ENCODE assay signal across 10 cellular contexts in the genomic region with DNA sequence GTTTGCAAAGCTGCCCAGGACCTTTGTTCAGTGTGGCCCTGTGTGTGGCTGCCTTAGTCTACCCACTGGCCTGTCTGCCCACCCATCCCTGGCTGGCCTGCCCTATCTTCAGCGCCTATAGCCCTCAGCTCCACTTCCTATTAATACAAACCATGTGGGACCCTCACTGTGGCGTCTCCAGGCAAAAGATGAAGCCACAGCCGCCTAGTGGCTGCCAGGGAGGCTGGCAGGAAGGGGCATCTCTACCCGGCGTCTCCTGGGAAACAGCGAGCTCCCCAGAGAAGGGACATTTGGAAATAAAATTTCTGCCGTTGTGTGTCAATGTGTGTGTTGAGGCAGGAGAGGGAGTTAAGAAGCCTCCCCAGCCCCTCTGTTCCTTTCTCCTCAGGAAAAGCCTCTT. TPM values are rescaled to one million over a fixed set of nuclear protein-coding genes. Genes with fewer than 3 reads are reported as not detected.
DNase-seq lines count a peak whose midpoint lies in the region; ATAC-seq, FAIRE-seq and TF ChIP-seq lines count a peak whose summit lies in the region.
"Had no signal": no experiment of that assay in that cellular context is flagged by ENCODE, and none has a peak within 500 bp of the region (broad histone marks: within the 10 kb centered on the region; RNA-seq: fewer than 3 reads in every experiment).

No MANE protein-coding gene starts in this region.

- H3K27ac Mint-ChIP-seq in endothelial cell (ENCODE audit: unreplicated experiment), result peak overlapping the region; percentile 52
- H3K27ac Mint-ChIP-seq in natural killer cell, result no peak overlapping the region

- FAIRE-seq in urothelium cell line (lab: Jason Lieb, UNC), result no peak
- FAIRE-seq: GM18507 had no signal

- H3K27me3 Mint-ChIP-seq in endothelial cell (ENCODE audit: unreplicated experiment) (peaks cover 7% of the 10 kb centered on the region), natural killer cell (ENCODE audit: low read depth in 2 of 2) (no peaks in the 10 kb centered on the region)

- intact Hi-C loops in left ventricle myocardium inferior (cut with micrococcal nuclease) (no loop called here), cardiac septum (cut with DNase I) (no loop called here), natural killer cell (cut with micrococcal nuclease) (no loop called here)

- no peak overlapping the region for H3K4me3 ChIP-seq in left ventricle myocardium inferior

- TF ChIP-seq CTCF in left ventricle myocardium inferior (IDR thresholded peaks at IDR 0.05; ENCODE audit: borderline replicate concordance) (peak; percentile 49), endothelial cell (IDR thresholded peaks at IDR 0.05; ENCODE audit: unreplicated experiment) (peak; percentile 63), natural killer cell (IDR thresholded peaks at IDR 0.05) (no peak)

- ATAC-seq in GM18870 (IDR thresholded peaks at IDR 0.05; ENCODE audit: unreplicated experiment), result no peak
- no peak for ATAC-seq in natural killer cell

- H3K4me3 Mint-ChIP-seq in endothelial cell (ENCODE audit: unreplicated experiment) (no peak overlapping the region), natural killer cell (no peak overlapping the region)

- H3K36me3 Mint-ChIP-seq in endothelial cell (ENCODE audit: low read depth, unreplicated experiment) (peaks cover 7% of the 10 kb centered on the region), natural killer cell (peaks cover 7% of the 10 kb centered on the region)

- peaks cover 32% of the 10 kb centered on the region for H3K4me1 Mint-ChIP-seq in endothelial cell (ENCODE audit: unreplicated experiment)
- peaks cover 4 to 5% of the 10 kb centered on the region in 2 donors for H3K4me1 Mint-ChIP-seq in natural killer cell

- no peak overlapping the region for H3K27ac ChIP-seq in left ventricle myocardium inferior (replicated peaks)

- peaks cover 4% of the 10 kb centered on the region for H3K36me3 ChIP-seq in left ventricle myocardium inferior

- peaks cover 35% of the 10 kb centered on the region for H3K4me1 ChIP-seq in left ventricle myocardium inferior

- peaks cover 13% of the 10 kb centered on the region for H3K27me3 ChIP-seq in left ventricle myocardium inferior (ENCODE audit: low read depth)

- peaks cover under 1% of the 10 kb centered on the region for H3K9me3 Mint-ChIP-seq in endothelial cell (ENCODE audit: unreplicated experiment)
- H3K9me3 Mint-ChIP-seq in natural killer cell, result peaks cover 2 to 4% of the 10 kb centered on the region in 2 donors

- DNase-seq in left ventricle myocardium inferior (no peak), cardiac septum (ENCODE audit: low spot score) (no peak), NCI-H2227 (lab: John Stamatoyannopoulos, UW; ENCODE audit: unreplicated experiment) (peak; percentile 66), endothelial cell (ENCODE audit: low spot score) (peak; percentile 57), urothelium cell line (ENCODE audit: low spot score) (peak; percentile 40), T-helper 1 cell (no peak), natural killer cell (no peak)

- H3K9me3 ChIP-seq in left ventricle myocardium inferior (replicated peaks), result peaks cover 3% of the 10 kb centered on the region

RNA-seq across cellular contexts. Expression of a gene that starts 31.5 kb away (rescaled TPM):
- total RNA-seq in left ventricle myocardium inferior (not detected), cardiac septum (0.08 TPM), endothelial cell (ENCODE audit: unreplicated experiment) (not detected), natural killer cell (not detected)
- total RNA-seq: pulmonary artery endothelial cell had no signal

RNA-seq across cellular contexts. Expression of a gene that starts 50.6 kb away (rescaled TPM):
- total RNA-seq in left ventricle myocardium inferior, result 0.36 TPM
- total RNA-seq in cardiac septum, result 1.2 TPM
- total RNA-seq in endothelial cell (ENCODE audit: unreplicated experiment), result not detected
- not detected for total RNA-seq in natural killer cell
- total RNA-seq: pulmonary artery endothelial cell had no signal

Comparison
In these comparisons a context has a peak if more than half of its experiments do, and no peak if none do; other contexts are left out.
1. DNase-seq: peak in NCI-H2227 (single experiment), endothelial cell (single experiment) and urothelium cell line (single experiment); none in left ventricle myocardium inferior (single experiment), cardiac septum (single experiment), T-helper 1 cell (0 of 5) and natural killer cell (single experiment).